ENCODE assay signal across 28 cellular contexts in genomic region chr3:187197255-187197654, GRCh38. TPM values are rescaled to one million over a fixed set of nuclear protein-coding genes. Genes with fewer than 3 reads are reported as not detected.
DNase-seq lines count a peak whose midpoint lies in the region; ATAC-seq, FAIRE-seq and TF ChIP-seq lines count a peak whose summit lies in the region.
"Had no signal": no experiment of that assay in that cellular context is flagged by ENCODE, and none has a peak within 500 bp of the region (broad histone marks: within the 10 kb centered on the region; RNA-seq: fewer than 3 reads in every experiment).

Gene RTP1, plus strand, starts transcription at chr3:187197486. Its CDS starts 30 bp downstream, at chr3:187197516.

- peaks cover 4% of the 10 kb centered on the region for H3K4me1 ChIP-seq in keratinocyte (ENCODE audit: control insufficient read depth, extremely low read depth, insufficient read depth, low read length)
- H3K4me1 ChIP-seq: foreskin keratinocyte, transverse colon had no signal

- no peak within 1 kb of the TSS for H2AFZ ChIP-seq in keratinocyte (ENCODE audit: control insufficient read depth, low read length)

- FAIRE-seq in keratinocyte (lab: Jason Lieb, UNC) = no peak
- FAIRE-seq: GM12891 had no signal

- ATAC-seq in HG03045 (IDR thresholded peaks at IDR 0.05; ENCODE audit: unreplicated experiment) (no peak), GM18861 (IDR thresholded peaks at IDR 0.05; ENCODE audit: unreplicated experiment) (no peak)
- ATAC-seq: natural killer cell treated with Interleukin-12 subunit alpha and Interleukin-12 subunit beta and Interleukin-15 and Interleukin-18, amount 100 ng/mL, for 72 hours; stimulated activated naive CD8-positive, alpha-beta T cell treated with anti-CD3 and anti-CD28 coated beads, Interleukin-15, amount 100 ng/mL, for 72 hours; T-helper 17 cell had no signal

- H3K27ac ChIP-seq in keratinocyte (ENCODE audit: control insufficient read depth, insufficient read depth, low read length) = no peak within 1 kb of the TSS
- H3K27ac ChIP-seq: foreskin keratinocyte, skin epidermis, transverse colon, VCaP had no signal

- dilution Hi-C loops in keratinocyte (cut with MboI; ENCODE audit: extremely low pct_ligation_motif_present, low sequenced_read_pairs) = no loop called here

- in situ Hi-C loops in G401 (cut with HindIII; ENCODE audit: low sequenced_read_pairs) = no loop called here

- no peak within 1 kb of the TSS for H3K9ac ChIP-seq in keratinocyte (ENCODE audit: control insufficient read depth, extremely low read depth, insufficient read depth, low read length)

- H3K36me3 ChIP-seq in keratinocyte (ENCODE audit: control insufficient read depth in 2 of 2, extremely low read depth in 1 of 2, insufficient read depth in 2 of 2, low read length in 2 of 2) = no peaks in the 10 kb centered on the region
- H3K36me3 ChIP-seq: transverse colon had no signal

- no peaks in the 10 kb centered on the region for H3K79me2 ChIP-seq in keratinocyte (ENCODE audit: control insufficient read depth, insufficient read depth, low read length)

- no peaks in the 10 kb centered on the region for H3K9me1 ChIP-seq in keratinocyte (ENCODE audit: control insufficient read depth, extremely low read depth, insufficient read depth, low read length)

- no peaks in the 10 kb centered on the region for H3K9me3 ChIP-seq in keratinocyte (ENCODE audit: control insufficient read depth, low read depth, low read length)
- H3K9me3 ChIP-seq: transverse colon had no signal

- peak; percentile 11 for DNase-seq in DMS53 (lab: John Stamatoyannopoulos, UW)
- no peak for DNase-seq in DMS53 treated with DMSO at 0.1 percent for 48 hours (lab: John Stamatoyannopoulos, UW; ENCODE audit: unreplicated experiment)
- peak; percentile 36 for DNase-seq in G401 (ENCODE audit: low spot score)
- peak; percentile 31 for DNase-seq in SK-N-DZ (ENCODE audit: low spot score)
- no peak for DNase-seq in keratinocyte (ENCODE audit: low read depth, low spot score)
- no peak for DNase-seq in DMS114 treated with DMSO at 0.1 percent for 48 hours (lab: John Stamatoyannopoulos, UW; ENCODE audit: unreplicated experiment)
- DNase-seq: 8988T; activated CD4-positive, alpha-beta T cell treated with anti-CD3 and anti-CD28 coated beads, Interleukin-2, amount 50 U/mL, for 4 hours; activated gamma-delta T cell; KG1; MV-4-11; NCI-H446 treated with DMSO at 0.1 percent for 48 hours; SIG-M5; stimulated activated naive CD8-positive, alpha-beta T cell treated with anti-CD3 and anti-CD28 coated beads, Interleukin-15, amount 100 ng/mL, for 72 hours; T-helper 17 cell; transverse colon had no signal

- TF ChIP-seq CTCF in keratinocyte (optimal IDR thresholded peaks at IDR 0.05 in 1 of 3, IDR thresholded peaks at IDR 0.05 in 1 of 3, conservative IDR thresholded peaks at IDR 0.05 in 1 of 3; ENCODE audit: extremely low read depth in 1 of 3, insufficient read depth in 2 of 3, low read length in 3 of 3) = no peak

- peaks cover 5% of the 10 kb centered on the region for H3K27me3 ChIP-seq in keratinocyte (ENCODE audit: control insufficient read depth, extremely low read depth, insufficient read depth, low read length)
- H3K27me3 ChIP-seq: transverse colon had no signal

- H4K20me1 ChIP-seq in keratinocyte (ENCODE audit: control insufficient read depth, extremely low read depth, insufficient read depth, low read length) = no peaks in the 10 kb centered on the region

- no peak within 1 kb of the TSS for H3K4me3 ChIP-seq in keratinocyte (ENCODE audit: control insufficient read depth in 2 of 3, extremely low read depth in 1 of 3, insufficient read depth in 2 of 3, low read depth in 1 of 3, low read length in 3 of 3)
- H3K4me3 ChIP-seq: skin epidermis, transverse colon had no signal

- peak within 1 kb of the TSS; percentile 16 for H3K4me2 ChIP-seq in keratinocyte (ENCODE audit: control insufficient read depth, extremely low read depth, insufficient read depth, low read depth, low read length)

RNA-seq across cellular contexts. Expression of gene RTP1, which starts in this region (rescaled TPM):
- total RNA-seq in G401 (2014; rRNA removed; shearing (Covaris generic)) = not detected in 2 replicates
- polyA plus RNA-seq in SK-N-DZ (2014; cell fraction: cytosol; rRNA removed) = not detected in 2 replicates
- polyA plus RNA-seq in SK-N-DZ (2014; cell fraction: nucleus; rRNA removed) = not detected in 2 replicates
- not detected in 3 replicates for polyA plus RNA-seq in keratinocyte
- not detected for polyA plus RNA-seq in keratinocyte (2011; ENCODE audit: low read depth)
- not detected in 2 replicates for polyA plus RNA-seq in keratinocyte (2011; cell fraction: cytosol; rRNA removed)
- polyA plus RNA-seq in keratinocyte (2011; cell fraction: nucleus; rRNA removed) = not detected in 2 replicates
- polyA plus RNA-seq in keratinocyte (2012; ENCODE audit: low replicate concordance) = not detected in 2 replicates
- not detected in 3 replicates for polyA minus RNA-seq in keratinocyte
- not detected for polyA minus RNA-seq in keratinocyte (2011; cell fraction: cytosol; rRNA and poly(A)+ RNA removed)
- polyA minus RNA-seq in keratinocyte (2011; cell fraction: nucleus; rRNA and poly(A)+ RNA removed) = not detected in 2 replicates
- total RNA-seq: dermis microvascular lymphatic vessel endothelial cell; foreskin keratinocyte; natural killer cell treated with Interleukin-12 subunit alpha and Interleukin-12 subunit beta and Interleukin-15 and Interleukin-18, amount 100 ng/mL, for 72 hours; OCI-LY7; posterior vena cava; T-helper 17 cell; transverse colon had no signal
- polyA plus RNA-seq: adipose tissue, BJ, foreskin keratinocyte had no signal

Comparison
In these comparisons a context has a peak if more than half of its experiments do, and no peak if none do; other contexts are left out.
1. DNase-seq: peak in DMS53 (single experiment) and SK-N-DZ (single experiment); none in DMS53 treated with DMSO at 0.1 percent for 48 hours (single experiment), keratinocyte (single experiment) and DMS114 treated with DMSO at 0.1 percent for 48 hours (single experiment).
2. Peak in DNase-seq in G401; RNA of the gene not detected or under 1 TPM.